8 cellular contexts compared by ENCODE assay signal in genomic region chr7:2405601-2406345, GRCh38. TPM values are rescaled to one million over a fixed set of nuclear protein-coding genes. Genes with fewer than 3 reads are reported as not detected.
DNase-seq lines count a peak whose midpoint lies in the region; ATAC-seq and TF ChIP-seq lines count a peak whose summit lies in the region.

No MANE protein-coding gene starts in this region.

- in situ Hi-C loops in mammary epithelial cell (cut with MboI; ENCODE audit: low sequenced_read_pairs in 2 of 2), result no loop called here
- in situ Hi-C loops in ACHN (cut with HindIII; ENCODE audit: low pct_ligation_motif_present, low pct_unique_long_range_greater_than_20kb, low sequenced_read_pairs), result no loop called here

- TF ChIP-seq CTCF in MCF 10A (IDR thresholded peaks at IDR 0.05; ENCODE audit: unreplicated experiment), result no peak
- TF ChIP-seq CTCF in mammary epithelial cell (conservative IDR thresholded peaks at IDR 0.05 in 1 of 2, IDR thresholded peaks at IDR 0.05 in 1 of 2; ENCODE audit: extremely low read depth in 1 of 2, insufficient read depth in 1 of 2, low read depth in 1 of 2, low read length in 2 of 2), result no peak

- no peaks in the 10 kb centered on the region for H3K27me3 ChIP-seq in mammary epithelial cell (ENCODE audit: insufficient read depth, low read length)

- peaks cover 14% of the 10 kb centered on the region for H3K79me2 ChIP-seq in mammary epithelial cell (ENCODE audit: insufficient read depth, low read length)

- 96% methylated on average over 10 of the region's 21 CpGs for WGBS in mammary epithelial cell (ENCODE audit: low coverage, missing lambda C conversion rate)

- no peak overlapping the region for H2AFZ ChIP-seq in mammary epithelial cell (ENCODE audit: low read depth, low read length)

- H4K20me1 ChIP-seq in mammary epithelial cell (ENCODE audit: insufficient read depth, low read length), result no peaks in the 10 kb centered on the region

- no peak overlapping the region for H3K27ac Mint-ChIP-seq in MCF 10A (ENCODE audit: low read depth, unreplicated experiment)
- H3K27ac Mint-ChIP-seq in activated CD4-positive, alpha-beta T cell treated with anti-CD3 and anti-CD28 coated beads, Interleukin-2, amount 10 ng/mL, durations not matched to agents 24 days and 14 days, result peak overlapping the region; percentile 85

- intact Hi-C loops in MCF 10A (cut with micrococcal nuclease), result no loop called here
- intact Hi-C loops in mammary epithelial cell (cut with micrococcal nuclease), result no loop called here
- intact Hi-C loops in activated CD4-positive, alpha-beta T cell treated with anti-CD3 and anti-CD28 coated beads, Interleukin-2, amount 10 ng/mL, durations not matched to agents 24 days and 14 days (cut with micrococcal nuclease), result loop anchor here (1.0 to 2.0 kb wide), 2 partner anchors 13 to 873 kb away; no protein-coding TSS in a partner anchor
- intact Hi-C loops in left colon (cut with DNase I, micrococcal nuclease), result no loop called here

- no peak for DNase-seq in MCF 10A (ENCODE audit: unreplicated experiment)
- no peak for DNase-seq in mammary epithelial cell
- DNase-seq in activated CD4-positive, alpha-beta T cell treated with anti-CD3 and anti-CD28 coated beads, Interleukin-2, amount 10 ng/mL, durations not matched to agents 24 days and 14 days, result peak; percentile 92
- DNase-seq in left colon, result peak; percentile 34 to 51
- DNase-seq in dedifferentiated amniotic fluid mesenchymal stem cell (ENCODE audit: extremely low spot score), result no peak
- no peak for DNase-seq in DMS114 treated with DMSO at 0.1 percent for 48 hours (lab: John Stamatoyannopoulos, UW; ENCODE audit: unreplicated experiment)
- no peak for DNase-seq in ACHN

- BruUV-seq in MCF 10A (replicated peaks; lab: Mats Ljungman, UMichigan) (no TSS peak), mammary epithelial cell (replicated peaks; lab: Mats Ljungman, UMichigan) (no TSS peak)

- H3K9me3 Mint-ChIP-seq in MCF 10A (ENCODE audit: unreplicated experiment), result no peaks in the 10 kb centered on the region
- no peaks in the 10 kb centered on the region for H3K9me3 Mint-ChIP-seq in activated CD4-positive, alpha-beta T cell treated with anti-CD3 and anti-CD28 coated beads, Interleukin-2, amount 10 ng/mL, durations not matched to agents 24 days and 14 days

- H3K4me3 Mint-ChIP-seq in MCF 10A (ENCODE audit: unreplicated experiment), result peak overlapping the region; percentile 32
- H3K4me3 Mint-ChIP-seq in activated CD4-positive, alpha-beta T cell treated with anti-CD3 and anti-CD28 coated beads, Interleukin-2, amount 10 ng/mL, durations not matched to agents 24 days and 14 days, result peak overlapping the region; percentile 76

- H3K9ac ChIP-seq in mammary epithelial cell (ENCODE audit: insufficient read depth, low read length), result no peak overlapping the region

- dilution Hi-C loops in mammary epithelial cell (cut with HindIII; ENCODE audit: low sequenced_read_pairs), result loop anchor here (5.0 kb wide), 2 partner anchors 43 to 77 kb away; no protein-coding TSS in a partner anchor

- H3K27me3 Mint-ChIP-seq in MCF 10A (ENCODE audit: insufficient read depth, unreplicated experiment), result no peaks in the 10 kb centered on the region
- no peaks in the 10 kb centered on the region for H3K27me3 Mint-ChIP-seq in activated CD4-positive, alpha-beta T cell treated with anti-CD3 and anti-CD28 coated beads, Interleukin-2, amount 10 ng/mL, durations not matched to agents 24 days and 14 days

- H3K27ac ChIP-seq in mammary epithelial cell (ENCODE audit: insufficient read depth, low read depth, low read length), result no peak overlapping the region

- no peaks in the 10 kb centered on the region for H3K9me3 ChIP-seq in mammary epithelial cell (replicated peaks; ENCODE audit: insufficient read depth, low read length)

- peaks cover 28% of the 10 kb centered on the region for H3K4me1 Mint-ChIP-seq in MCF 10A (ENCODE audit: insufficient read depth, unreplicated experiment)
- peaks cover 64% of the 10 kb centered on the region for H3K4me1 Mint-ChIP-seq in activated CD4-positive, alpha-beta T cell treated with anti-CD3 and anti-CD28 coated beads, Interleukin-2, amount 10 ng/mL, durations not matched to agents 24 days and 14 days

- ATAC-seq in HG03280 (IDR thresholded peaks at IDR 0.05; ENCODE audit: unreplicated experiment) (peak; percentile 41), left colon (no peak)

- H3K4me3 ChIP-seq in mammary epithelial cell (replicated peaks in 1 of 3; ENCODE audit: insufficient read depth in 1 of 3, low read depth in 2 of 3, low read length in 3 of 3), result no peak overlapping the region

- H3K4me2 ChIP-seq in mammary epithelial cell (ENCODE audit: insufficient read depth, low read depth, low read length), result no peak overlapping the region

- H3K4me1 ChIP-seq in mammary epithelial cell (ENCODE audit: insufficient read depth, low read length), result peaks cover 22% of the 10 kb centered on the region

- POLR2A ChIA-PET in MCF 10A (lab: Yijun Ruan, JAX), result no interaction called here

- H3K36me3 ChIP-seq in mammary epithelial cell (ENCODE audit: insufficient read depth, low read length), result no peaks in the 10 kb centered on the region

- H3K36me3 Mint-ChIP-seq in MCF 10A (ENCODE audit: insufficient read depth, unreplicated experiment), result peaks cover 5% of the 10 kb centered on the region
- peaks cover 9% of the 10 kb centered on the region for H3K36me3 Mint-ChIP-seq in activated CD4-positive, alpha-beta T cell treated with anti-CD3 and anti-CD28 coated beads, Interleukin-2, amount 10 ng/mL, durations not matched to agents 24 days and 14 days (ENCODE audit: low read depth)

- CTCF ChIA-PET in MCF 10A (lab: Yijun Ruan, JAX) (interaction anchor here (0.6 kb wide), 2 partner anchors 11 to 64 kb away, joined by 3 to 6 read pairs; no protein-coding TSS in a partner anchor), mammary epithelial cell (lab: Charles Lee; ENCODE audit: low non-redundant PET) (no interaction called here)

RNA-seq across cellular contexts. Expression of gene CHST12, which starts 2.4 kb away (rescaled TPM):
- 9.8 and 9.9 TPM in 2 replicates for total RNA-seq in MCF 10A (2022)
- 10 to 100 TPM in 1 of 2 donors, 1 to 10 TPM in 1; 3.2 to 10.0 TPM for total RNA-seq in mammary epithelial cell
- polyA plus RNA-seq in mammary epithelial cell, result 10.7 TPM
- 9.6 TPM for polyA minus RNA-seq in mammary epithelial cell
- 5.8 and 6.4 TPM in 2 replicates for total RNA-seq in activated CD4-positive, alpha-beta T cell treated with anti-CD3 and anti-CD28 coated beads, Interleukin-2, amount 10 ng/mL, durations not matched to agents 24 days and 14 days
- 10 to 100 TPM; 11.5 to 12.6 TPM for total RNA-seq in left colon

RNA-seq across cellular contexts. Expression of gene EIF3B, which starts 51.1 kb away (rescaled TPM):
- 258 and 290 TPM in 2 replicates for total RNA-seq in MCF 10A (2022)
- 100 to 1,000 TPM; 154 to 213 TPM for total RNA-seq in mammary epithelial cell
- polyA plus RNA-seq in mammary epithelial cell, result 119 TPM
- polyA minus RNA-seq in mammary epithelial cell, result 344 TPM
- total RNA-seq in activated CD4-positive, alpha-beta T cell treated with anti-CD3 and anti-CD28 coated beads, Interleukin-2, amount 10 ng/mL, durations not matched to agents 24 days and 14 days, result 284 TPM in 2 replicates
- 100 to 1,000 TPM in 1 of 2 donors, 10 to 100 TPM in 1; 90.4 to 105 TPM for total RNA-seq in left colon

Comparison
In these comparisons a context has a peak if more than half of its experiments do, and no peak if none do; other contexts are left out.
1. DNase-seq: peak in activated CD4-positive, alpha-beta T cell treated with anti-CD3 and anti-CD28 coated beads, Interleukin-2, amount 10 ng/mL, durations not matched to agents 24 days and 14 days (single experiment) and left colon (2 of 2); none in MCF 10A (single experiment), mammary epithelial cell (single experiment), dedifferentiated amniotic fluid mesenchymal stem cell (single experiment), DMS114 treated with DMSO at 0.1 percent for 48 hours (single experiment) and ACHN (single experiment).